Comparison of ENCODE assay signal across 12 cellular contexts in the genomic region with DNA sequence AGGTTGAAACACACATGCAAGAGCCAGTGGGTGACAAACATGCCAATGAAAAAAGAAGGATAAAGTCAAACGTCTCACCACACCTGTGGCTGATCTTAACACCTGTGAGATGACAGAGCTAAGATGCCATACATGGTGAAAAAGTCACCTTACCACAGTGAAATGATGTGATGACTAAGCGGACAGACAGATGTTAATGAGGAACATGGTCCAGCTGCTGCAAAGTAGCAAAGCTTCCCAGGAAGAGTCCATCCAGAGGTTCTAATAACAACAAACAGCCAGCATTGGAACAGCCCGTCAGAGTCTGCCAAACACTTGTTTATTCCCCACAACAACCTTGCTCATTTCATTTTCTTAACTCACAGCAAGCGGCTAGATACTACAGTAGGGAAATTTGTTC. TPM values are rescaled to one million over a fixed set of nuclear protein-coding genes. Genes with fewer than 3 reads are reported as not detected.
A peak's percentile ranks its signal among the peaks of the same experiment; 100 is the strongest.
DNase-seq lines count a peak whose midpoint lies in the region; ATAC-seq lines count a peak whose summit lies in the region.
"Had no signal": no experiment of that assay in that cellular context is flagged by ENCODE, and none has a peak within 500 bp of the region (broad histone marks: within the 10 kb centered on the region; RNA-seq: fewer than 3 reads in every experiment).

No MANE protein-coding gene starts in this region.

- CTCF ChIA-PET in T-cell (lab: Charles Lee), result interaction anchor here (0.6 to 0.9 kb wide), 2 partner anchors 36 to 292 kb away, joined by 3 to 4 read pairs; no protein-coding TSS in a partner anchor

- no peaks in the 10 kb centered on the region for H3K9me3 ChIP-seq in skeletal muscle satellite cell (replicated peaks; ENCODE audit: low read length)
- H3K9me3 ChIP-seq in HAP-1, result no peaks in the 10 kb centered on the region
- H3K9me3 ChIP-seq: lower lobe of right lung had no signal

- H3K36me3 Mint-ChIP-seq in activated T-cell treated with anti-CD3 and anti-CD28 coated beads, Interleukin-2, amount 50 U/mL, for 4 hours (ENCODE audit: insufficient read depth), result peaks cover 11% of the 10 kb centered on the region
- H3K36me3 Mint-ChIP-seq in T-cell, result peaks cover 22% of the 10 kb centered on the region

- H3K4me3 ChIP-seq in skeletal muscle satellite cell (ENCODE audit: low read length) (peak overlapping the region; percentile 15), HAP-1 (no peak overlapping the region)

- no peak for DNase-seq in activated T-cell treated with anti-CD3 and anti-CD28 coated beads, Interleukin-2, amount 50 U/mL, for 4 hours
- no peak for DNase-seq in activated T-cell treated with anti-CD3 and anti-CD28 coated beads, Interleukin-2, amount 50 U/mL, for 1 hour
- no peak for DNase-seq in T-cell
- DNase-seq in epithelial cell of prostate (ENCODE audit: low read depth, low spot score), result peak; percentile 3
- no peak for DNase-seq in HAP-1 (ENCODE audit: low spot score in 2 of 2)
- no peak for DNase-seq in CD1c-positive myeloid dendritic cell (ENCODE audit: extremely low spot score)
- DNase-seq: lower lobe of right lung, NCI-H2107 had no signal

- peak overlapping the region in 1 of 2 donors; percentile 42 for H3K27ac Mint-ChIP-seq in T-cell
- H3K27ac Mint-ChIP-seq: CD14-positive monocyte had no signal

- H3K27me3 ChIP-seq in skeletal muscle satellite cell (ENCODE audit: control insufficient read depth, insufficient read depth, low read length), result no peaks in the 10 kb centered on the region
- no peaks in the 10 kb centered on the region for H3K27me3 ChIP-seq in HAP-1 (ENCODE audit: low read depth)

- H3K36me3 ChIP-seq in skeletal muscle satellite cell (ENCODE audit: insufficient read depth, low read length), result peaks cover 27% of the 10 kb centered on the region
- peaks cover 35% of the 10 kb centered on the region for H3K36me3 ChIP-seq in HAP-1 (replicated peaks)

- peaks cover 11% of the 10 kb centered on the region for H3K4me1 ChIP-seq in skeletal muscle satellite cell (ENCODE audit: control insufficient read depth, insufficient read depth, low read length)
- no peaks in the 10 kb centered on the region for H3K4me1 ChIP-seq in HAP-1

- H3K4me2 ChIP-seq in skeletal muscle satellite cell (ENCODE audit: low read length), result peak overlapping the region; percentile 85

- ATAC-seq in activated T-cell treated with anti-CD3 and anti-CD28 coated beads, Interleukin-2, amount 50 U/mL, for 4 hours, result no peak
- no peak for ATAC-seq in T-cell (replicated peaks in 1 of 4)
- no peak for ATAC-seq in GM21619 (IDR thresholded peaks at IDR 0.05; ENCODE audit: unreplicated experiment)
- ATAC-seq: lower lobe of right lung had no signal

- H3K27me3 Mint-ChIP-seq in activated T-cell treated with anti-CD3 and anti-CD28 coated beads, Interleukin-2, amount 50 U/mL, for 4 hours (ENCODE audit: low read depth), result no peaks in the 10 kb centered on the region
- no peaks in the 10 kb centered on the region for H3K27me3 Mint-ChIP-seq in T-cell

- H3K9me3 Mint-ChIP-seq in activated T-cell treated with anti-CD3 and anti-CD28 coated beads, Interleukin-2, amount 50 U/mL, for 4 hours, result no peaks in the 10 kb centered on the region
- H3K9me3 Mint-ChIP-seq in T-cell, result no peaks in the 10 kb centered on the region

- peaks cover 33% of the 10 kb centered on the region for H3K4me1 Mint-ChIP-seq in activated T-cell treated with anti-CD3 and anti-CD28 coated beads, Interleukin-2, amount 50 U/mL, for 4 hours (ENCODE audit: low read depth)
- H3K4me1 Mint-ChIP-seq in T-cell, result peaks cover 31 to 48% (median 43%) of the 10 kb centered on the region in 3 donors

- in situ Hi-C loops in HAP-1 (cut with MboI; ENCODE audit: low sequenced_read_pairs), result no loop called here

- no peak overlapping the region for H3K9ac ChIP-seq in skeletal muscle satellite cell (ENCODE audit: low read depth, low read length)

- peak overlapping the region; percentile 75 for H3K4me3 Mint-ChIP-seq in activated T-cell treated with anti-CD3 and anti-CD28 coated beads, Interleukin-2, amount 50 U/mL, for 4 hours
- peak overlapping the region; percentile 64 to 92 (median 77) for H3K4me3 Mint-ChIP-seq in T-cell

- POLR2A ChIA-PET in T-cell (lab: Charles Lee), result interaction anchor here (0.5 to 0.6 kb wide), 3 partner anchors 8 to 1761 kb away, joined by 3 read pairs; no protein-coding TSS in a partner anchor

- H3K27ac ChIP-seq in epithelial cell of prostate, result no peak overlapping the region
- H3K27ac ChIP-seq: lower lobe of right lung, SK-N-MC had no signal

RNA-seq across cellular contexts. Expression of gene KIAA1191, which starts 1.9 kb away (rescaled TPM):
- 10 to 100 TPM; 33.0 to 36.2 (median 34.1) TPM for total RNA-seq in activated T-cell treated with anti-CD3 and anti-CD28 coated beads, Interleukin-2, amount 50 U/mL, for 4 hours
- 10 to 100 TPM; 66.4 to 79.3 (median 72.8) TPM for total RNA-seq in T-cell
- 56.8 and 72.1 TPM in 2 replicates for total RNA-seq in skeletal muscle satellite cell (2012; rRNA removed)

RNA-seq across cellular contexts. Expression of gene ARL10, which starts 5.6 kb away (rescaled TPM):
- total RNA-seq in activated T-cell treated with anti-CD3 and anti-CD28 coated beads, Interleukin-2, amount 50 U/mL, for 4 hours, result 1 to 10 TPM; 7.0 to 8.6 (median 7.9) TPM
- 10 to 100 TPM in 4 of 5 donors, 1 to 10 TPM in 1; 9.9 to 20.0 (median 18.0) TPM for total RNA-seq in T-cell
- total RNA-seq in skeletal muscle satellite cell (2012; rRNA removed), result 8.9 and 11.8 TPM in 2 replicates

RNA-seq across cellular contexts. Expression of gene NOP16, which starts 28.7 kb away (rescaled TPM):
- total RNA-seq in activated T-cell treated with anti-CD3 and anti-CD28 coated beads, Interleukin-2, amount 50 U/mL, for 4 hours, result 100 to 1,000 TPM; 247 to 262 (median 255) TPM
- 10 to 100 TPM; 10.4 to 29.3 (median 28.3) TPM for total RNA-seq in T-cell
- 26.1 and 40.6 TPM in 2 replicates for total RNA-seq in skeletal muscle satellite cell (2012; rRNA removed)

RNA-seq across cellular contexts. Expression of gene HIGD2A, which starts 28.9 kb away (rescaled TPM):
- total RNA-seq in activated T-cell treated with anti-CD3 and anti-CD28 coated beads, Interleukin-2, amount 50 U/mL, for 4 hours, result 100 to 1,000 TPM in 1 of 3 donors, 10 to 100 TPM in 2; 87.5 to 101 (median 95.8) TPM
- total RNA-seq in T-cell, result 100 to 1,000 TPM in 2 of 5 donors, 10 to 100 TPM in 3; 88.5 to 117 (median 95.4) TPM
- total RNA-seq in skeletal muscle satellite cell (2012; rRNA removed), result 28.9 and 39.5 TPM in 2 replicates

RNA-seq across cellular contexts. Expression of gene CLTB, which starts 56.7 kb away (rescaled TPM):
- total RNA-seq in activated T-cell treated with anti-CD3 and anti-CD28 coated beads, Interleukin-2, amount 50 U/mL, for 4 hours, result 100 to 1,000 TPM; 121 to 133 (median 123) TPM
- 10 to 100 TPM; 43.9 to 73.5 (median 45.6) TPM for total RNA-seq in T-cell
- total RNA-seq in skeletal muscle satellite cell (2012; rRNA removed), result 85.7 and 112 TPM in 2 replicates

Comparison
In these comparisons a context has a peak if more than half of its experiments do, and no peak if none do; other contexts are left out.
1. RNA of gene NOP16, which starts 28.7 kb away (total RNA-seq): 247 to 262 TPM in activated T-cell treated with anti-CD3 and anti-CD28 coated beads, Interleukin-2, amount 50 U/mL, for 4 hours; 10.4 to 29.3 TPM in T-cell; every median in the first group is over 4 times any median in the second.